12 cellular contexts compared by ENCODE assay signal in the genomic region with DNA sequence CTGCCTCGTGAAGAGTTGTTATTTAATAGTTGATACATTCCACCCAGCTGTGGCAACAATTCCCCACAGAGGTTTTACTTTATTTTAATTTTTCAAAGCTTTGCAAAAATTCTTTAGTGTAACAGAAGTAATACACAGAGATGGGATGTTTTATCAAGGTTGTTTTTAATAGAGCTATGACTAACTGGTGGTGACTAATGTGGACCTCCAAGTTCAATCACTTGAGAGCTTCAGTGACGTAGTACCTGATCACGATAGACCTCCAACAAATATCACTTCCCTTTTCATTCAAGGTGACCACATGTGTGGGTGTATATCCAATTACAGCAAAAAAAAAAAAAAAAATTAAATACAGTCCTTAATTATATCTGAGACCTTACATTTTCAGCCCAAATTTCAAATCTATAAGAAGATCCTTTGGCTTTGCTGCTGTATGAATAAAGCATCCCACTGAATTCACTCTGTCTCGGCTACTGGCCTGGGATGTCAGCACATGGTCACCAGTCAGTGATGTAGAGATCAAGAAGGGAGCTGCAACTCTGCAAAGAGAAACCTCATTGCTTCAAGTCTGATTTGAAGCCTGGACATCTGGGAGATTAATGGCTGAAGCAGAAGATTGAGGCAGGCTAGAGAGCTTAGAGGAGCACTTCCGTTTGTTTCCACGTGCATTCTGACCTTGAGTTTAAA.
DNase-seq lines count a peak whose midpoint lies in the region; ATAC-seq lines count a peak whose summit lies in the region.
"Had no signal": no experiment of that assay in that cellular context is flagged by ENCODE, and none has a peak within 500 bp of the region (broad histone marks: within the 10 kb centered on the region; RNA-seq: fewer than 3 reads in every experiment).

No MANE protein-coding gene starts in this region.

- ATAC-seq in GM18498 (IDR thresholded peaks at IDR 0.05; ENCODE audit: unreplicated experiment) = no peak
- ATAC-seq: psoas muscle had no signal

- DNase-seq in ELR (ENCODE audit: low read depth) = peak; percentile 86
- DNase-seq in HCEC 1CT = peak; percentile 30
- peak; percentile 47 for DNase-seq in OCI-M1 (lab: John Stamatoyannopoulos, UW)
- DNase-seq in glomerular visceral epithelial cell (ENCODE audit: extremely low spot score) = peak; percentile 85
- DNase-seq in occipital lobe (lab: John Stamatoyannopoulos, UW) = no peak
- DNase-seq in DMS53 (lab: John Stamatoyannopoulos, UW) = no peak
- DNase-seq in cerebellar nuclear complex (lab: John Stamatoyannopoulos, UW) = no peak
- DNase-seq: activated CD4-positive, CD25-positive, alpha-beta regulatory T cell treated with anti-CD3 and anti-CD28 coated beads, Interleukin-2, amount 50 U/mL, for 72 hours; activated effector memory CD4-positive, alpha-beta T cell treated with Interleukin-2 at 50 U/mL for 16 hours; NCI-H524; psoas muscle had no signal

Comparison
In these comparisons a context has a peak if more than half of its experiments do, and no peak if none do; other contexts are left out.
1. DNase-seq: peak in ELR (single experiment), HCEC 1CT (single experiment), OCI-M1 (single experiment) and glomerular visceral epithelial cell (single experiment); none in occipital lobe (single experiment), DMS53 (single experiment) and cerebellar nuclear complex (0 of 2).